18 cellular contexts compared by ENCODE assay signal in the genomic region with DNA sequence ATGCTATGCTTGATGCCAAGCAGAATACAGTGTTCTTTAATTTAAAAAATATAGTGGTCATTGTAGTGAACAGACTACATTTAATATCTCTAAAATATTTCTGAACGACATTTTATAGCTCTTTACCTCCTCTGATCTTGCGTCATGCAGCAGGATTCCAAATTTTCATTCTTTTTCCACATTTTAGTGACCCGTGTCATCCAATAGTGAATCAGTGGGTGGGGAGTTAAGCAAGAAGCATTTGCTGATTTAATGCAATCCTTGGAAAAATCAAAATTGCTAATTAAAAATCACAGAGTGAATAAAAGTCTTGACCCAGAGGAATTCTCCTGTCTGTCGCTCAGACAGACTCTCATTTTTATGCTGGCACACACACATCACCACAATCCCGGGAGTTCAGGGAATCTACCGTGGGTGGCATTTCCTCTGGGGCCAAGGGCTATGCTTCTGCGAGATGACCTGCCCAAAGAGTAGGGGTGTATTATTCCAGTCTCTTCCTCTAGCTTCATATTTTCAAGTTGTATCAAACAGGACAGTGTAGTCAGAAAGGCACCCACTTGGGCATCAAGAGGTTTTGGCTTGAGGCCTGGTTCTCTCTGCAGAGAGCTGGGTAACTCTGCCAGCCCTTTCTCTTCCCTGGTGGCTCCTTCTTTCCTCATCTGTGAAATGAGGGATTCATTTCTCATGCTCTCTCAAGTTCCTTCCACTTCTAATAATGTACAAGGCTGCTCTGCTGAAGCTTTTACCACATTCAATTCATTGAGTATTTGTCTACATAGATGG. TPM values are rescaled to one million over a fixed set of nuclear protein-coding genes. Genes with fewer than 3 reads are reported as not detected.
"Had no signal": no experiment of that assay in that cellular context is flagged by ENCODE, and none has a peak within 500 bp of the region (broad histone marks: within the 10 kb centered on the region; RNA-seq: fewer than 3 reads in every experiment).

No MANE protein-coding gene starts in this region.

- H2AFZ ChIP-seq: neural progenitor cell had no signal

- H3K4me3 ChIP-seq: adrenal gland, gastrocnemius medialis, left lung, neural progenitor cell, pancreas, tibial artery, uterus had no signal

- H3K9me3 Mint-ChIP-seq: activated CD4-positive, alpha-beta memory T cell treated with anti-CD3 and anti-CD28 coated beads, Interleukin-2, amount 10 ng/mL, durations not matched to agents 7 days and 5 days; central memory CD8-positive, alpha-beta T cell had no signal

- H3K4me1 Mint-ChIP-seq: central memory CD8-positive, alpha-beta T cell had no signal

- DNase-seq: activated CD4-positive, alpha-beta memory T cell treated with anti-CD3 and anti-CD28 coated beads, Interleukin-2, amount 10 ng/mL, durations not matched to agents 7 days and 5 days; activated CD4-positive, alpha-beta T cell treated with anti-CD3 and anti-CD28 coated beads for 36 hours; activated naive CD4-positive, alpha-beta T cell treated with Interleukin-2 at 50 U/mL for 16 hours; adrenal gland; cortex of kidney; effector CD8-positive, alpha-beta T cell; gastrocnemius medialis; islet precursor cell; left lung; pancreas; small intestine; tibial artery; uterus; WERI-Rb-1 had no signal

- ATAC-seq: gastrocnemius medialis, left lung, pancreas had no signal

- H3K27ac Mint-ChIP-seq: activated CD4-positive, alpha-beta memory T cell treated with anti-CD3 and anti-CD28 coated beads, Interleukin-2, amount 10 ng/mL, durations not matched to agents 7 days and 5 days; activated CD4-positive, alpha-beta T cell treated with anti-CD3 and anti-CD28 coated beads for 36 hours; neural progenitor cell had no signal

- H3K4me2 ChIP-seq: neural progenitor cell had no signal

- H3K4me3 Mint-ChIP-seq: activated CD4-positive, alpha-beta memory T cell treated with anti-CD3 and anti-CD28 coated beads, Interleukin-2, amount 10 ng/mL, durations not matched to agents 7 days and 5 days; activated CD4-positive, alpha-beta T cell treated with anti-CD3 and anti-CD28 coated beads for 36 hours; central memory CD8-positive, alpha-beta T cell; neural progenitor cell had no signal

- H3K4me1 ChIP-seq: adrenal gland, gastrocnemius medialis, left lung, pancreas, tibial artery, uterus had no signal

- H3K27ac ChIP-seq: adrenal gland, gastrocnemius medialis, left lung, neural progenitor cell, pancreas, tibial artery, uterus, WERI-Rb-1 had no signal

- H3K27me3 ChIP-seq: pancreas, uterus had no signal

- H3K36me3 ChIP-seq: adrenal gland, gastrocnemius medialis, left lung, neural progenitor cell, pancreas, tibial artery, uterus, WERI-Rb-1 had no signal

- H3K36me3 Mint-ChIP-seq: neural progenitor cell had no signal

- H3K9me3 ChIP-seq: adrenal gland, gastrocnemius medialis, left lung, pancreas, tibial artery, uterus had no signal

- H3K9ac ChIP-seq: neural progenitor cell had no signal

RNA-seq across cellular contexts. Expression of gene OTP, which starts 24.8 kb away (rescaled TPM):
- total RNA-seq: activated CD4-positive, alpha-beta memory T cell treated with anti-CD3 and anti-CD28 coated beads, Interleukin-2, amount 10 ng/mL, durations not matched to agents 7 days and 5 days; activated CD4-positive, alpha-beta T cell treated with anti-CD3 and anti-CD28 coated beads for 36 hours; fibroblast of lung; gastrocnemius medialis; left lung; pancreas; renal cortical epithelial cell; uterus had no signal
- polyA plus RNA-seq: adrenal gland, fibroblast of lung, pancreas, small intestine had no signal
